8 cellular contexts compared by ENCODE assay signal in genomic region chr19:42606660-42607351, GRCh38. TPM values are rescaled to one million over a fixed set of nuclear protein-coding genes. Genes with fewer than 3 reads are reported as not detected.
DNase-seq lines count a peak whose midpoint lies in the region; ATAC-seq and TF ChIP-seq lines count a peak whose summit lies in the region.

No MANE protein-coding gene starts in this region.

- H3K9me3 ChIP-seq in colonic mucosa (no peaks in the 10 kb centered on the region), testis (no peaks in the 10 kb centered on the region)

- no peak overlapping the region for H4K8ac ChIP-seq in mesendoderm (ENCODE audit: low read depth, low read length)

- no peak overlapping the region for H3K23ac ChIP-seq in mesendoderm (ENCODE audit: low read length)

- TF ChIP-seq CTCF in VCaP (conservative IDR thresholded peaks at IDR 0.05) (peak; percentile 95), colonic mucosa (IDR thresholded peaks at IDR 0.05) (peak; percentile 78), testis (IDR thresholded peaks at IDR 0.05) (peak in 2 of 3 experiments; percentile 17 to 52)

- H3K36me3 ChIP-seq in colonic mucosa, result no peaks in the 10 kb centered on the region
- no peaks in the 10 kb centered on the region for H3K36me3 ChIP-seq in mesendoderm (ENCODE audit: control insufficient read depth, insufficient read depth, low read length)
- no peaks in the 10 kb centered on the region for H3K36me3 ChIP-seq in testis (ENCODE audit: low read depth, missing control alignments)

- no peaks in the 10 kb centered on the region for H3K79me1 ChIP-seq in mesendoderm (ENCODE audit: low read length)

- no peaks in the 10 kb centered on the region for H3K79me2 ChIP-seq in mesendoderm (ENCODE audit: control insufficient read depth, insufficient read depth, low read length)

- H3K27me3 ChIP-seq in colonic mucosa (no peaks in the 10 kb centered on the region), mesendoderm (ENCODE audit: insufficient read depth, low read length, poor library complexity) (no peaks in the 10 kb centered on the region), testis (no peaks in the 10 kb centered on the region)

- no peak overlapping the region for H2BK15ac ChIP-seq in mesendoderm (replicated peaks; ENCODE audit: low read depth)

- intact Hi-C loops in colonic mucosa (cut with DNase I), result no loop called here
- intact Hi-C loops in testis (cut with DNase I; ENCODE audit: low total_unique reads), result no loop called here

- no peak for ATAC-seq in GM18861 (IDR thresholded peaks at IDR 0.05; ENCODE audit: unreplicated experiment)

- no peak overlapping the region for H2AK5ac ChIP-seq in mesendoderm (ENCODE audit: low read length)

- no peak overlapping the region for H3K9ac ChIP-seq in colonic mucosa (ENCODE audit: low read depth in 2 of 2, low read length in 2 of 2)
- H3K9ac ChIP-seq in mesendoderm (ENCODE audit: low read length), result no peak overlapping the region

- no peak overlapping the region for H3K56ac ChIP-seq in mesendoderm (ENCODE audit: low read length)

- H3K4me3 ChIP-seq in colonic mucosa (no peak overlapping the region), mesendoderm (ENCODE audit: low read length) (no peak overlapping the region), testis (no peak overlapping the region)

- no peak overlapping the region for H3K18ac ChIP-seq in mesendoderm (ENCODE audit: low read length)

- H4K5ac ChIP-seq in mesendoderm (ENCODE audit: low read length), result no peak overlapping the region

- peak overlapping the region; percentile 23 for H3K27ac ChIP-seq in VCaP
- no peak overlapping the region for H3K27ac ChIP-seq in colonic mucosa
- H3K27ac ChIP-seq in mesendoderm (ENCODE audit: low read depth, low read length), result no peak overlapping the region
- no peak overlapping the region for H3K27ac ChIP-seq in testis

- no CpG with 5 or more reads among the region's 14 CpGs for WGBS in mesendoderm (ENCODE audit: extremely low coverage, insufficient coverage, low lambda C conversion rate)
- 30 to 48% methylated on average over 9 to 14 of the region's 14 CpGs for WGBS in testis, 2 donors

- no peak for TF ChIP-seq POLR2A in testis (IDR thresholded peaks at IDR 0.05)

- no peak overlapping the region for H2BK5ac ChIP-seq in mesendoderm (ENCODE audit: low read length)

- no peak overlapping the region for H3K4ac ChIP-seq in mesendoderm (ENCODE audit: low read depth, low read length)

- no peak overlapping the region for H2BK120ac ChIP-seq in mesendoderm (ENCODE audit: low read depth, low read length)

- no peak overlapping the region for H3K4me2 ChIP-seq in mesendoderm (ENCODE audit: low read length)

- peak; percentile 41 to 59 for DNase-seq in SHP77 (lab: John Stamatoyannopoulos, UW)
- DNase-seq in SHP77 treated with DMSO at 0.1 percent for 48 hours (lab: John Stamatoyannopoulos, UW), result no peak
- DNase-seq in NCI-H1105 treated with DMSO at 0.1 percent for 48 hours (lab: John Stamatoyannopoulos, UW), result peak; percentile 37
- DNase-seq in colonic mucosa, result peak; percentile 61
- peak; percentile 46 for DNase-seq in mesendoderm
- peak; percentile 80 for DNase-seq in testis

- H3K4me1 ChIP-seq in colonic mucosa, result no peaks in the 10 kb centered on the region
- H3K4me1 ChIP-seq in mesendoderm (ENCODE audit: control insufficient read depth, low read depth, low read length), result no peaks in the 10 kb centered on the region
- H3K4me1 ChIP-seq in testis, result no peaks in the 10 kb centered on the region

RNA-seq across cellular contexts. Expression of gene CEACAM8, which starts 12.1 kb away (rescaled TPM):
- total RNA-seq in colonic mucosa, result 1 to 10 TPM in 1 of 2 donors, under 1 TPM in 1; 0.85 to 2.3 TPM
- polyA plus RNA-seq in mesendoderm (2013, experiment 1 of 2), result not detected
- not detected for polyA plus RNA-seq in mesendoderm (2013, experiment 2 of 2)
- under 1 TPM in 1 of 2 donors, not detected in 1; 0.16 TPM for total RNA-seq in testis
- polyA plus RNA-seq in testis (ENCODE audit: insufficient read depth, low read depth, low replicate concordance), result not detected

Comparison
In these comparisons a context has a peak if more than half of its experiments do, and no peak if none do; other contexts are left out.
1. CTCF ChIP-seq: peak in every context shown above with its lines; median percentile 95 in VCaP; 78 in colonic mucosa; 34 in testis.